Comparison of ENCODE assay signal across 1 cellular context in the genomic region with DNA sequence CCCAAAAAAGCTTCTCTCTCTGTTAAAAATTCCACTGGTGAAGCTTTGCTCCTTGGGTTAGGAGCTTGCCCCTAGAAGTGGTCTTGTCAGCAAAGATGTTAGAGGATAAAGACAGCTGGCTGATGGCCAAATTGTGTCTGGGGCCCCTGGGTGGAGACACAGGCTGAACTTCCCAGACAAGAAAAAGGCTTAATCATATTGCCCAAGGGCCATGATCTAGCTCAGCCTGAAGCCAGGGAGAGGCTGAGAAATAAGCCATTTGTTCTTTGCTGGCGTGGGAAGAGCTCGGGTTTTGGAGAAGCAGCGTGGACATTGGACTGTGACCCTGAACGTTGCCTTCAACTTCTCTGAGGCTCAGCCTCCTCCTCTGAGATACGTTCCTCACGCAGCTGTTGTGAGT.
TF ChIP-seq lines count a peak whose summit lies in the region.

No MANE protein-coding gene starts in this region.

TF ChIP-seq in K562, 482 proteins besides CTCF, POLR2A, EP300 and RAD21 (continued from another document and continues in another):
- TF ChIP-seq RBBP5 (IDR thresholded peaks at IDR 0.05; ENCODE audit: borderline replicate concordance, insufficient read depth, low read length, poor library complexity, severe bottlenecking) (peak; percentile 66), GATA2 (CRISPR knock-in tag; IDR thresholded peaks at IDR 0.05) (0 out of 2 replicates have a peak, but pooled peaks have one; percentile 35), STAT6 (CRISPR knock-in tag; IDR thresholded peaks at IDR 0.05) (no peak), ZBTB11 (CRISPR knock-in tag; IDR thresholded peaks at IDR 0.05) (peak in 1 of 3 experiments; percentile 32; a peak in 1 of 6 replicates), JUN (IDR thresholded peaks at IDR 0.05; ENCODE audit: borderline replicate concordance, low read depth, low read length) (no peak), JUN (CRISPR knock-in tag; IDR thresholded peaks at IDR 0.05; ENCODE audit: borderline replicate concordance) (no peak), RBM22 (IDR thresholded peaks at IDR 0.05; ENCODE audit: low read depth, low read length, poor library complexity, severe bottlenecking) (no peak), LEF1 (IDR thresholded peaks at IDR 0.05) (peak; percentile 49; the same call in 1 of the 2 replicates), HSF4 (CRISPR knock-in tag; IDR thresholded peaks at IDR 0.05; ENCODE audit: borderline replicate concordance) (no peak), ZNF3 (CRISPR knock-in tag; IDR thresholded peaks at IDR 0.05) (no peak), TAL1 (IDR thresholded peaks at IDR 0.05) (peak; percentile 14; the same call in 1 of the 2 replicates), DPF2 (IDR thresholded peaks at IDR 0.05) (peak; percentile 62; the same call in 1 of the 2 replicates), ZNF347 (CRISPR knock-in tag; IDR thresholded peaks at IDR 0.05; ENCODE audit: low read depth) (no peak), GATAD2A (IDR thresholded peaks at IDR 0.05) (0 out of 2 replicates have a peak, but pooled peaks have one; percentile 20), TEAD4 (IDR thresholded peaks at IDR 0.05; ENCODE audit: low read length) (peak; percentile 48; the same call in 1 of the 2 replicates), TEAD4 (CRISPR knock-in tag; IDR thresholded peaks at IDR 0.05; ENCODE audit: borderline replicate concordance) (no peak), NRF1 (conservative IDR thresholded peaks at IDR 0.05 in 1 of 2, IDR thresholded peaks at IDR 0.05 in 1 of 2) (peak; percentile 14 to 40; a peak in 2 of 4 replicates), NFIC (IDR thresholded peaks at IDR 0.05) (peak; percentile 96), CBFA2T3 (IDR thresholded peaks at IDR 0.05) (peak; percentile 60), ZNF146 (CRISPR knock-in tag; IDR thresholded peaks at IDR 0.05; ENCODE audit: unreplicated experiment) (no peak), PBX2 (CRISPR knock-in tag; IDR thresholded peaks at IDR 0.05; ENCODE audit: low read depth) (no peak), PBX2 (tag; conservative IDR thresholded peaks at IDR 0.05; ENCODE audit: low read depth) (peak; percentile 13; the same call in 1 of the 2 replicates), MAFK (IDR thresholded peaks at IDR 0.05; ENCODE audit: low read length) (no peak), ZNF316 (IDR thresholded peaks at IDR 0.05) (peak; percentile 9; the same call in 1 of the 2 replicates), NR2F6 (CRISPR knock-in tag; IDR thresholded peaks at IDR 0.05) (no peak), SOX6 (IDR thresholded peaks at IDR 0.05) (peak; percentile 41; the same call in 1 of the 2 replicates), C11orf30 (IDR thresholded peaks at IDR 0.05; ENCODE audit: low read depth) (peak; percentile 43; the same call in 1 of the 2 replicates), TBP (optimal IDR thresholded peaks at IDR 0.05; ENCODE audit: low read depth, low read length) (peak; percentile 23), ZBTB7A (IDR thresholded peaks at IDR 0.05; ENCODE audit: borderline replicate concordance, control insufficient read depth, low read depth, low read length) (0 out of 2 replicates have a peak, but pooled peaks have one; percentile 29), SMARCE1 (IDR thresholded peaks at IDR 0.05) (0 out of 2 replicates have a peak, but pooled peaks have one; percentile 18), RCOR1 (IDR thresholded peaks at IDR 0.05; ENCODE audit: borderline replicate concordance in 1 of 2, low read depth in 2 of 2, low read length in 2 of 2) (peak in 1 of 2 experiments; percentile 27; a peak in 1 of 4 replicates), ARID1B (IDR thresholded peaks at IDR 0.05) (peak; percentile 60), L3MBTL2 (IDR thresholded peaks at IDR 0.05) (peak; percentile 45; the same call in 1 of the 2 replicates), FOXA1 (IDR thresholded peaks at IDR 0.05; ENCODE audit: borderline replicate concordance) (no peak)
- TF ChIP-seq, protein P1, sequence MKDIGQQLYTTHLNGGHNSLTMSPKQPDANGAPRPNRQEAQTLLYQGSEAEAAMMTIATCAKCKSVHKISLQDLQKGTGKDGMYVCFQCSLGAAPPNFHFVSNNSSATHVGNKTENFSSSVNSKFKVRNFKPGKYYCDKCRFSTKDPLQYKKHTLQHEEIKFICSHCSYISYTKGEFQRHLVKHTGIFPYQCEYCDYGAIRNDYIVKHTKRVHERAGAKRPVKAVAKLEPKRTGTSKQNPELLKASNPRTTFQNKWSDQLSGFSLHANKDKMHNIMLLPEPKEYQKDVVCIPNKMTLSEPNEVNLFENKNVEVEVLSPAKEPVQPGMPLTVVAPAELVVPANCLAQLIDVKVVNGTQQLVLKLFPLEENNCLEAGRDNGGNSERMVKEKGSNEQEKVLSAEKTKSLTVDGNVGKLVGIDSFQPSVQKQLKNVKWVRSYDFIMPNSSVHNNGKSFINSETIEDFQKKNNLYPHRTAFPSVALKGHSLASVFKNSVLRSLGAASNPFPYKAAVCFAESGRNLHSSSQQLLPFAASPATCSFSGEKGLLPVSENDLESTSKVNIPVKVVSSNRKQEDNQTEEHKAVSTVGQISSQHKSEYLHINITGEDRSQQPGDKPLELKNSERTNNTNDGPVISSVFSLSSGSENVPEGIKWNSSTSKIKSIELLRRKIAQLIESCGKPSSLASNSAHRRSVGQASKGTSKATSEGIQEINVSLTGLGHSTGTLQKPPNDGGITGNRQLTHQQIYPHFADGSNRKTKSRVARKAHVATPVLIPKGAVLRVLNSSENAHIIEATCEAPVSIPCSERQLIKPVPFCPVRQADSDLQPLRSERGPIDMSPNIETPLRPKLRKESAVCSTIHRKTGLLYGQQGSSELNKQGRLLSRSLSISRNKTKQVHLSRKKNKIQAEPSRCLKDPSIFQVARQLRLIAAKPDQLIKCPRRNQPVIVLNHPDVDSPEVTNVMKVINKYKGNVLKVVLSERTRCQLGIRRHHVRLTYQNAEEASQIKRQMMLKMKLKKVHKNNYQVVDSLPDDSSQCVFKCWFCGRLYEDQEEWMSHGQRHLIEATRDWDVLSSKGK (CRISPR knock-in tag; IDR thresholded peaks at IDR 0.05): no peak
- TF ChIP-seq, protein P2, sequence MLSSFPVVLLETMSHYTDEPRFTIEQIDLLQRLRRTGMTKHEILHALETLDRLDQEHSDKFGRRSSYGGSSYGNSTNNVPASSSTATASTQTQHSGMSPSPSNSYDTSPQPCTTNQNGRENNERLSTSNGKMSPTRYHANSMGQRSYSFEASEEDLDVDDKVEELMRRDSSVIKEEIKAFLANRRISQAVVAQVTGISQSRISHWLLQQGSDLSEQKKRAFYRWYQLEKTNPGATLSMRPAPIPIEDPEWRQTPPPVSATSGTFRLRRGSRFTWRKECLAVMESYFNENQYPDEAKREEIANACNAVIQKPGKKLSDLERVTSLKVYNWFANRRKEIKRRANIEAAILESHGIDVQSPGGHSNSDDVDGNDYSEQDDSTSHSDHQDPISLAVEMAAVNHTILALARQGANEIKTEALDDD (IDR thresholded peaks at IDR 0.05): no peak
- TF ChIP-seq, protein P3, sequence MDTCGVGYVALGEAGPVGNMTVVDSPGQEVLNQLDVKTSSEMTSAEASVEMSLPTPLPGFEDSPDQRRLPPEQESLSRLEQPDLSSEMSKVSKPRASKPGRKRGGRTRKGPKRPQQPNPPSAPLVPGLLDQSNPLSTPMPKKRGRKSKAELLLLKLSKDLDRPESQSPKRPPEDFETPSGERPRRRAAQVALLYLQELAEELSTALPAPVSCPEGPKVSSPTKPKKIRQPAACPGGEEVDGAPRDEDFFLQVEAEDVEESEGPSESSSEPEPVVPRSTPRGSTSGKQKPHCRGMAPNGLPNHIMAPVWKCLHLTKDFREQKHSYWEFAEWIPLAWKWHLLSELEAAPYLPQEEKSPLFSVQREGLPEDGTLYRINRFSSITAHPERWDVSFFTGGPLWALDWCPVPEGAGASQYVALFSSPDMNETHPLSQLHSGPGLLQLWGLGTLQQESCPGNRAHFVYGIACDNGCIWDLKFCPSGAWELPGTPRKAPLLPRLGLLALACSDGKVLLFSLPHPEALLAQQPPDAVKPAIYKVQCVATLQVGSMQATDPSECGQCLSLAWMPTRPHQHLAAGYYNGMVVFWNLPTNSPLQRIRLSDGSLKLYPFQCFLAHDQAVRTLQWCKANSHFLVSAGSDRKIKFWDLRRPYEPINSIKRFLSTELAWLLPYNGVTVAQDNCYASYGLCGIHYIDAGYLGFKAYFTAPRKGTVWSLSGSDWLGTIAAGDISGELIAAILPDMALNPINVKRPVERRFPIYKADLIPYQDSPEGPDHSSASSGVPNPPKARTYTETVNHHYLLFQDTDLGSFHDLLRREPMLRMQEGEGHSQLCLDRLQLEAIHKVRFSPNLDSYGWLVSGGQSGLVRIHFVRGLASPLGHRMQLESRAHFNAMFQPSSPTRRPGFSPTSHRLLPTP (IDR thresholded peaks at IDR 0.05; ENCODE audit: borderline replicate concordance, extremely low read depth, insufficient read length): no peak
- TF ChIP-seq, protein P4, sequence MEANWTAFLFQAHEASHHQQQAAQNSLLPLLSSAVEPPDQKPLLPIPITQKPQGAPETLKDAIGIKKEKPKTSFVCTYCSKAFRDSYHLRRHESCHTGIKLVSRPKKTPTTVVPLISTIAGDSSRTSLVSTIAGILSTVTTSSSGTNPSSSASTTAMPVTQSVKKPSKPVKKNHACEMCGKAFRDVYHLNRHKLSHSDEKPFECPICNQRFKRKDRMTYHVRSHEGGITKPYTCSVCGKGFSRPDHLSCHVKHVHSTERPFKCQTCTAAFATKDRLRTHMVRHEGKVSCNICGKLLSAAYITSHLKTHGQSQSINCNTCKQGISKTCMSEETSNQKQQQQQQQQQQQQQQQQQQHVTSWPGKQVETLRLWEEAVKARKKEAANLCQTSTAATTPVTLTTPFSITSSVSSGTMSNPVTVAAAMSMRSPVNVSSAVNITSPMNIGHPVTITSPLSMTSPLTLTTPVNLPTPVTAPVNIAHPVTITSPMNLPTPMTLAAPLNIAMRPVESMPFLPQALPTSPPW (CRISPR knock-in tag; IDR thresholded peaks at IDR 0.05): no peak; the same call in 1 of the 2 replicates
